Comparison of ENCODE assay signal across 8 cellular contexts in the genomic region with DNA sequence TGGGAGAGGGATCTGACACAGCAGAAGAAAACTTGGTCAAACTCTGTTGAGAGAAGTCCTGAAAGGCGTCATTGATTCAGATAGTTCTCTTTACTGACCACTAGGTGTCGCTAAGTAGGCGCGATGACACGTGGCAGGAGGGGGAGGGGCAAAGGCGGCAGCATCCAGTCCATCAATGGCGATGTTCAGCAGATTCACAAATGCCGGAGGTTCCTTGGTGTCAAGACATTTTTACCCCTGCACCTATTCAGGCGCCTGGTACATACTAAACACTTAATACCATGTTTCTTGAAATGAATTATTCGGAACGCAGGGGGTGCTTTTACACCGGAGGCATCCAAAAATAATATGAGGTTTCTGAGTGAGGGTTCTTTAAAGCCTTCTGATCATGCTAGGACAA. TPM values are rescaled to one million over a fixed set of nuclear protein-coding genes. Genes with fewer than 3 reads are reported as not detected.
DNase-seq lines count a peak whose midpoint lies in the region; ATAC-seq and TF ChIP-seq lines count a peak whose summit lies in the region.

No MANE protein-coding gene starts in this region.

- intact Hi-C loops in Right ventricle myocardium inferior (cut with DNase I), result loop anchor here (2.0 kb wide), 1 partner anchor 79 kb away; no protein-coding TSS in a partner anchor

- no peaks in the 10 kb centered on the region for H3K9me3 ChIP-seq in DND-41 (ENCODE audit: insufficient read depth, low read length, severe bottlenecking)
- no peaks in the 10 kb centered on the region for H3K9me3 ChIP-seq in Loucy (ENCODE audit: insufficient read depth, low read depth, low read length)

- H3K4me1 ChIP-seq in DND-41 (ENCODE audit: insufficient read depth, low read length) (peaks cover 7% of the 10 kb centered on the region), Loucy (ENCODE audit: insufficient read depth, low read length, poor library complexity, severe bottlenecking) (peaks cover 7% of the 10 kb centered on the region)

- H3K36me3 ChIP-seq in DND-41 (ENCODE audit: insufficient read depth, low read length), result no peaks in the 10 kb centered on the region
- H3K36me3 ChIP-seq in Loucy (ENCODE audit: insufficient read depth, low read length), result no peaks in the 10 kb centered on the region

- peaks cover 7% of the 10 kb centered on the region for H3K9me3 Mint-ChIP-seq in progenitor cell of endocrine pancreas (ENCODE audit: low read depth)

- H3K9ac ChIP-seq in DND-41 (ENCODE audit: low read depth, low read length), result no peak overlapping the region
- peak overlapping the region; percentile 29 for H3K9ac ChIP-seq in Loucy (ENCODE audit: low read depth, low read length, poor library complexity, severe bottlenecking)

- H2AFZ ChIP-seq in DND-41 (ENCODE audit: low read depth, low read length) (peak overlapping the region; percentile 69), Loucy (ENCODE audit: low read length) (peak overlapping the region; percentile 86)

- H3K36me3 Mint-ChIP-seq in progenitor cell of endocrine pancreas (ENCODE audit: insufficient read depth), result no peaks in the 10 kb centered on the region

- no peak overlapping the region for H3K27ac Mint-ChIP-seq in progenitor cell of endocrine pancreas

- H3F3A ChIP-seq in Loucy (ENCODE audit: low read depth), result no peaks in the 10 kb centered on the region

- peak; percentile 74 for DNase-seq in DND-41
- peak; percentile 75 for DNase-seq in SK-N-DZ (ENCODE audit: low spot score)
- DNase-seq in activated gamma-delta T cell treated with Interleukin-2 at 50 U/mL for 16 hours, result peak; percentile 83
- DNase-seq in Right ventricle myocardium inferior (ENCODE audit: missing footprints), result peak; percentile 92
- peak; percentile 15 for DNase-seq in progenitor cell of endocrine pancreas (ENCODE audit: low spot score, unreplicated experiment)

- no peaks in the 10 kb centered on the region for H3K4me1 Mint-ChIP-seq in progenitor cell of endocrine pancreas (ENCODE audit: low read depth)

- TF ChIP-seq CTCF in DND-41 (IDR thresholded peaks at IDR 0.05; ENCODE audit: borderline replicate concordance, extremely low read depth, low read length, poor library complexity, severe bottlenecking) (peak; percentile 90), Loucy (conservative IDR thresholded peaks at IDR 0.05; ENCODE audit: low read length) (peak; percentile 78), progenitor cell of endocrine pancreas (IDR thresholded peaks at IDR 0.05; ENCODE audit: unreplicated experiment) (peak; percentile 67)

- peak; percentile 92 for ATAC-seq in DND-41 (ENCODE audit: insufficient read depth, low read depth)
- peak; percentile 52 for ATAC-seq in GM21825 (IDR thresholded peaks at IDR 0.05; ENCODE audit: unreplicated experiment)
- peak; percentile 71 for ATAC-seq in Right ventricle myocardium inferior
- no peak for ATAC-seq in GM19324 (IDR thresholded peaks at IDR 0.05; ENCODE audit: low FRiP score, unreplicated experiment)

- H3K4me3 Mint-ChIP-seq in progenitor cell of endocrine pancreas (ENCODE audit: low read depth), result no peak overlapping the region

- H3K27me3 ChIP-seq in DND-41 (ENCODE audit: insufficient read depth, low read length, poor library complexity) (no peaks in the 10 kb centered on the region), Loucy (ENCODE audit: insufficient read depth, low read length, poor library complexity, severe bottlenecking) (no peaks in the 10 kb centered on the region)

- no peaks in the 10 kb centered on the region for H4K20me1 ChIP-seq in DND-41 (ENCODE audit: insufficient read depth, low read length)
- no peaks in the 10 kb centered on the region for H4K20me1 ChIP-seq in Loucy (ENCODE audit: insufficient read depth, low read length, poor library complexity, severe bottlenecking)

- H3K27ac ChIP-seq in DND-41 (ENCODE audit: low read length), result no peak overlapping the region

- no peak overlapping the region for H3K4me3 ChIP-seq in DND-41 (ENCODE audit: low read depth in 1 of 2, low read length in 2 of 2)
- H3K4me3 ChIP-seq in Loucy (ENCODE audit: low read length, poor library complexity, severe bottlenecking), result peak overlapping the region; percentile 48

- no peaks in the 10 kb centered on the region for H3K9me2 ChIP-seq in Loucy (replicated peaks; ENCODE audit: low read depth, low read length)

- peak overlapping the region; percentile 40 for H3K4me2 ChIP-seq in DND-41 (ENCODE audit: insufficient read depth, low read length)
- peak overlapping the region; percentile 47 for H3K4me2 ChIP-seq in Loucy (ENCODE audit: low read depth, low read length, poor library complexity, severe bottlenecking)

- H3K79me2 ChIP-seq in DND-41 (ENCODE audit: insufficient read depth, low read length) (no peaks in the 10 kb centered on the region), Loucy (ENCODE audit: insufficient read depth, low read length) (no peaks in the 10 kb centered on the region)

- peaks cover 12% of the 10 kb centered on the region for H3K27me3 Mint-ChIP-seq in progenitor cell of endocrine pancreas

RNA-seq across cellular contexts. Expression of a gene that starts 3.0 kb away (rescaled TPM):
- polyA plus RNA-seq in SK-N-DZ (2014; cell fraction: cytosol; rRNA removed), result 0.09 TPM in 1 of 2 replicates, not detected in the other
- 0.13 TPM in 1 of 2 replicates, not detected in the other for polyA plus RNA-seq in SK-N-DZ (2014; cell fraction: nucleus; rRNA removed)
- 7.2 TPM for total RNA-seq in Right ventricle myocardium inferior
- 0.10 TPM in 1 of 2 replicates, not detected in the other for total RNA-seq in progenitor cell of endocrine pancreas

RNA-seq across cellular contexts. Expression of a gene that starts 42.3 kb away (rescaled TPM):
- polyA plus RNA-seq in SK-N-DZ (2014; cell fraction: cytosol; rRNA removed), result 84.8 and 86.6 TPM in 2 replicates
- 58.2 and 61.7 TPM in 2 replicates for polyA plus RNA-seq in SK-N-DZ (2014; cell fraction: nucleus; rRNA removed)
- total RNA-seq in Right ventricle myocardium inferior, result 12.5 TPM
- total RNA-seq in progenitor cell of endocrine pancreas, result not detected in 2 replicates

Comparison
In these comparisons a context has a peak if more than half of its experiments do, and no peak if none do; other contexts are left out.
1. DNase-seq: peak in every context shown above with its lines; median percentile 92 in Right ventricle myocardium inferior; 83 in activated gamma-delta T cell treated with Interleukin-2 at 50 U/mL for 16 hours; 75 in SK-N-DZ; 74 in DND-41; 15 in progenitor cell of endocrine pancreas.
2. RNA of a gene that starts 42.3 kb away (total RNA-seq): 12.5 TPM in Right ventricle myocardium inferior (single experiment); not detected in progenitor cell of endocrine pancreas; every median in the first group is over 10 times any median in the second.
3. Peak in every context shown above with its lines, with median percentiles within 50 percentile points of each other: CTCF ChIP-seq.